In genomic region chr19:7716762-7717161, GRCh38 we compare ENCODE assay signal across 7 cellular contexts. TPM values are rescaled to one million over a fixed set of nuclear protein-coding genes. Genes with fewer than 3 reads are reported as not detected.
"Had no signal": no experiment of that assay in that cellular context is flagged by ENCODE, and none has a peak within 500 bp of the region (broad histone marks: within the 10 kb centered on the region; RNA-seq: fewer than 3 reads in every experiment).

No MANE protein-coding gene starts in this region.

- DNase-seq: GM23248, GOT3, H9, HCEC 1CT, KBM-7 had no signal

- H3K9me3 Mint-ChIP-seq: H9 had no signal

- H3K4me1 Mint-ChIP-seq: H9 had no signal

- H3K4me3 ChIP-seq: GM23248 had no signal

- H3K27ac Mint-ChIP-seq: H9 had no signal

- H3K9ac ChIP-seq: GM23248 had no signal

- H3K4me3 Mint-ChIP-seq: H9 had no signal

- H3K36me3 Mint-ChIP-seq: IgD-negative memory B cell had no signal

- H2AFZ ChIP-seq: GM23248 had no signal

- H3K27ac ChIP-seq: GM23248 had no signal

RNA-seq across cellular contexts. Expression of gene FCER2, which starts 14.8 kb away (rescaled TPM):
- total RNA-seq: GM23248, H9, HT-29 had no signal
- polyA plus RNA-seq: GM23248 had no signal

RNA-seq across cellular contexts. Expression of gene CLEC4G, which starts 15.1 kb away (rescaled TPM):
- total RNA-seq: GM23248, H9, HT-29 had no signal
- polyA plus RNA-seq: GM23248 had no signal

RNA-seq across cellular contexts. Expression of gene CD209, which starts 30.6 kb away (rescaled TPM):
- total RNA-seq: GM23248, H9, HT-29 had no signal
- polyA plus RNA-seq: GM23248, IgD-negative memory B cell had no signal

RNA-seq across cellular contexts. Expression of gene MCEMP1, which starts 39.9 kb away (rescaled TPM):
- total RNA-seq: GM23248, H9, HT-29 had no signal
- polyA plus RNA-seq: GM23248 had no signal
